ENCODE assay signal across 9 cellular contexts in genomic region chr9:121359358-121360294, GRCh38. TPM values are rescaled to one million over a fixed set of nuclear protein-coding genes. Genes with fewer than 3 reads are reported as not detected.
DNase-seq lines count a peak whose midpoint lies in the region; ATAC-seq, FAIRE-seq and TF ChIP-seq lines count a peak whose summit lies in the region.
"Had no signal": no experiment of that assay in that cellular context is flagged by ENCODE, and none has a peak within 500 bp of the region (broad histone marks: within the 10 kb centered on the region; RNA-seq: fewer than 3 reads in every experiment).

No MANE protein-coding gene starts in this region.

- TF ChIP-seq RAD21 in GM12878 (IDR thresholded peaks at IDR 0.05; ENCODE audit: insufficient read depth, low read depth, low read length), result no peak

- no peak for TF ChIP-seq CTCF in GM12878 (IDR thresholded peaks at IDR 0.05 in 2 of 3, conservative IDR thresholded peaks at IDR 0.05 in 1 of 3; ENCODE audit: control insufficient read depth in 2 of 3, extremely low read depth in 1 of 3, insufficient read depth in 1 of 3, low read depth in 3 of 3, low read length in 3 of 3)

- H3K79me2 ChIP-seq in GM12878 (ENCODE audit: control insufficient read depth, insufficient read depth, low read length), result no peaks in the 10 kb centered on the region; the same call in 1 of the 2 replicates

- no peak overlapping the region for H3K27ac ChIP-seq in BLaER1
- peak overlapping the region; percentile 66 for H3K27ac ChIP-seq in GM12878 (ENCODE audit: control insufficient read depth, insufficient read depth)
- no peak overlapping the region for H3K27ac ChIP-seq in neuronal stem cell (replicated peaks; ENCODE audit: low read length)

- H2AK5ac ChIP-seq in neuronal stem cell (ENCODE audit: low read depth, low read length), result no peak overlapping the region

- intact Hi-C loops in GM12878 (cut with micrococcal nuclease; ENCODE audit: unreplicated experiment), result no loop called here

- H4K20me1 ChIP-seq in BLaER1 (no peaks in the 10 kb centered on the region), GM12878 (ENCODE audit: control insufficient read depth, insufficient read depth) (no peaks in the 10 kb centered on the region)

- H3K9me3 ChIP-seq in BLaER1 (no peaks in the 10 kb centered on the region), GM12878 (replicated peaks; ENCODE audit: control insufficient read depth, insufficient read depth, low read length) (no peaks in the 10 kb centered on the region; the same call in 2 of the 3 replicates), neuronal stem cell (replicated peaks in 1 of 2; ENCODE audit: control insufficient read depth in 2 of 2, insufficient read depth in 1 of 2, low read depth in 1 of 2, low read length in 2 of 2) (no peaks in the 10 kb centered on the region)

- H2BK12ac ChIP-seq in neuronal stem cell (ENCODE audit: low read length), result no peak overlapping the region

- H3K9ac ChIP-seq in BLaER1 (no peak overlapping the region), GM12878 (ENCODE audit: control insufficient read depth, insufficient read depth, low read length) (no peak overlapping the region), neuronal stem cell (ENCODE audit: low read depth, low read length, poor library complexity) (no peak overlapping the region)

- H4K91ac ChIP-seq in neuronal stem cell (ENCODE audit: low read depth, low read length, poor library complexity), result no peak overlapping the region

- peak; percentile 16 for ATAC-seq in HG03432 (IDR thresholded peaks at IDR 0.05; ENCODE audit: unreplicated experiment)
- ATAC-seq in GM12878, result peak; percentile 50
- ATAC-seq in GM18867 (IDR thresholded peaks at IDR 0.05; ENCODE audit: unreplicated experiment), result no peak

- TF ChIP-seq POLR2A in GM12878 (IDR thresholded peaks at IDR 0.05; ENCODE audit: low read depth, low read length), result no peak

- FAIRE-seq in GM12878 (lab: Jason Lieb, UNC) (no peak), GM19239 (lab: Jason Lieb, UNC) (no peak)

- SMC1A ChIA-PET in GM12878 (lab: Charles Lee; ENCODE audit: uncharacterized antibody, unreplicated experiment), result interaction anchor here (1.6 kb wide), 1 partner anchor 14 kb away, joined by 3 read pairs; no protein-coding TSS in a partner anchor

- CTCF ChIA-PET in GM12878 (lab: Yijun Ruan, JAX), result interaction anchor here (1.0 to 3.3 kb wide), 4 partner anchors 10 to 40 kb away, joined by 3 to 16 read pairs (median 6); no protein-coding TSS in a partner anchor

- peak overlapping the region; percentile 2 for H3K4me2 ChIP-seq in BLaER1
- peak overlapping the region; percentile 89; the same call in 1 of the 2 replicates for H3K4me2 ChIP-seq in GM12878 (ENCODE audit: control insufficient read depth, insufficient read depth)
- no peak overlapping the region for H3K4me2 ChIP-seq in neuronal stem cell (ENCODE audit: insufficient read depth, low read length, poor library complexity, severe bottlenecking)

- no peak overlapping the region for H3K23ac ChIP-seq in neuronal stem cell (ENCODE audit: low read depth, low read length, poor library complexity)

- no peak for TF ChIP-seq EP300 in GM12878 (IDR thresholded peaks at IDR 0.05; ENCODE audit: borderline replicate concordance in 1 of 2, control insufficient read depth in 1 of 2, low read depth in 2 of 2, low read length in 2 of 2)

- in situ Hi-C loops in GM12878 (cut with MboI), result no loop called here

- H3K18ac ChIP-seq in neuronal stem cell (ENCODE audit: low read length), result no peak overlapping the region

- RAD21 ChIA-PET in GM12878 (lab: Charles Lee; ENCODE audit: unreplicated experiment), result no interaction called here

- BruUV-seq in GM12878 (replicated peaks; lab: Mats Ljungman, UMichigan), result no TSS peak

- POLR2A ChIA-PET in GM12878 (lab: Charles Lee), result interaction anchor here (1.0 kb wide), 1 partner anchor 9 kb away, joined by 3 read pairs; no protein-coding TSS in a partner anchor

- H3K27me3 ChIP-seq in BLaER1 (no peaks in the 10 kb centered on the region), GM12878 (replicated peaks in 1 of 2; ENCODE audit: control insufficient read depth in 2 of 2, insufficient read depth in 2 of 2, low read length in 1 of 2) (no peaks in the 10 kb centered on the region), neuronal stem cell (ENCODE audit: control insufficient read depth in 3 of 3, insufficient read depth in 3 of 3, low read depth in 1 of 3, low read length in 3 of 3) (no peaks in the 10 kb centered on the region)

- no peak overlapping the region for H2BK5ac ChIP-seq in neuronal stem cell (ENCODE audit: low read length)

- no peak overlapping the region for H4K8ac ChIP-seq in neuronal stem cell (ENCODE audit: low read depth, low read length)

- no peak overlapping the region for H3K4ac ChIP-seq in neuronal stem cell (ENCODE audit: low read length)

- 97% methylated on average over 3 of the region's 3 CpGs for WGBS in GM12878 (ENCODE audit: insufficient coverage, insufficient replicate concordance, low lambda C conversion rate, missing lambda C conversion rate)
- no CpG with 5 or more reads among the region's 3 CpGs for WGBS in neuronal stem cell (ENCODE audit: extremely low coverage in 2 of 2, insufficient read length in 2 of 2, insufficient replicate concordance in 1 of 2), 2 donors

- no peak overlapping the region for H3K14ac ChIP-seq in neuronal stem cell (ENCODE audit: low read length)

- no peak overlapping the region for H2BK120ac ChIP-seq in neuronal stem cell (ENCODE audit: low read depth, low read length)

- H3K79me1 ChIP-seq in neuronal stem cell (ENCODE audit: low read depth, low read length), result no peaks in the 10 kb centered on the region

- H2AFZ ChIP-seq in GM12878 (ENCODE audit: control insufficient read depth, low read depth, low read length) (no peak overlapping the region), neuronal stem cell (ENCODE audit: low read length) (no peak overlapping the region)

- H3K4me3 ChIP-seq in BLaER1 (no peak overlapping the region), GM12878 (peak overlapping the region; percentile 31; the same call in 1 of the 2 replicates), neuronal stem cell (ENCODE audit: low read length in 2 of 2) (no peak overlapping the region)

- no peak overlapping the region for H2BK15ac ChIP-seq in neuronal stem cell (ENCODE audit: low read length)

- H3K4me1 ChIP-seq in BLaER1 (peaks cover 24% of the 10 kb centered on the region), GM12878 (ENCODE audit: control insufficient read depth, insufficient read depth, low read length) (peaks cover 15% of the 10 kb centered on the region), neuronal stem cell (ENCODE audit: control insufficient read depth in 2 of 2, insufficient read depth in 1 of 2, low read depth in 1 of 2, low read length in 2 of 2) (peaks cover 2 to 3% of the 10 kb centered on the region in 2 donors)

- no peaks in the 10 kb centered on the region for H3K36me3 ChIP-seq in BLaER1
- no peaks in the 10 kb centered on the region for H3K36me3 ChIP-seq in GM12878 (ENCODE audit: control insufficient read depth in 2 of 2, insufficient read depth in 2 of 2, low read length in 1 of 2)
- peaks cover 0 to 2% of the 10 kb centered on the region in 2 donors for H3K36me3 ChIP-seq in neuronal stem cell (replicated peaks in 1 of 2; ENCODE audit: control insufficient read depth in 2 of 2, insufficient read depth in 2 of 2, low read length in 2 of 2)

- DNase-seq in GM12878 (ENCODE audit: low read depth, low spot score) (no peak), myocyte (ENCODE audit: low read depth) (peak; percentile 82), GM19239 (ENCODE audit: insufficient read length, low spot score) (no peak), neuronal stem cell (ENCODE audit: low spot score) (no peak)
- no peak for DNase-seq in activated CD8-positive, alpha-beta memory T cell treated with anti-CD3 and anti-CD28 coated beads, Interleukin-2, amount 50 U/mL, for 4 hours
- DNase-seq: left colon had no signal

TF ChIP-seq in GM12878, 131 proteins besides CTCF, POLR2A, EP300 and RAD21 (continues in another document):
- TF ChIP-seq LARP7 (IDR thresholded peaks at IDR 0.05), result no peak
- no peak for TF ChIP-seq NR2F1 (conservative IDR thresholded peaks at IDR 0.05)
- TF ChIP-seq, protein P1, sequence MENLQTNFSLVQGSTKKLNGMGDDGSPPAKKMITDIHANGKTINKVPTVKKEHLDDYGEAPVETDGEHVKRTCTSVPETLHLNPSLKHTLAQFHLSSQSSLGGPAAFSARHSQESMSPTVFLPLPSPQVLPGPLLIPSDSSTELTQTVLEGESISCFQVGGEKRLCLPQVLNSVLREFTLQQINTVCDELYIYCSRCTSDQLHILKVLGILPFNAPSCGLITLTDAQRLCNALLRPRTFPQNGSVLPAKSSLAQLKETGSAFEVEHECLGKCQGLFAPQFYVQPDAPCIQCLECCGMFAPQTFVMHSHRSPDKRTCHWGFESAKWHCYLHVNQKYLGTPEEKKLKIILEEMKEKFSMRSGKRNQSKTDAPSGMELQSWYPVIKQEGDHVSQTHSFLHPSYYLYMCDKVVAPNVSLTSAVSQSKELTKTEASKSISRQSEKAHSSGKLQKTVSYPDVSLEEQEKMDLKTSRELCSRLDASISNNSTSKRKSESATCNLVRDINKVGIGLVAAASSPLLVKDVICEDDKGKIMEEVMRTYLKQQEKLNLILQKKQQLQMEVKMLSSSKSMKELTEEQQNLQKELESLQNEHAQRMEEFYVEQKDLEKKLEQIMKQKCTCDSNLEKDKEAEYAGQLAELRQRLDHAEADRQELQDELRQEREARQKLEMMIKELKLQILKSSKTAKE (IDR thresholded peaks at IDR 0.05; ENCODE audit: low read depth, poor library complexity, severe bottlenecking), result no peak
- TF ChIP-seq MYB (IDR thresholded peaks at IDR 0.05; ENCODE audit: borderline replicate concordance, low read depth, low read length), result no peak
- no peak for TF ChIP-seq BACH1 (IDR thresholded peaks at IDR 0.05; ENCODE audit: borderline replicate concordance)

RNA-seq across cellular contexts. Expression of gene STOM, which starts 10.4 kb away (rescaled TPM):
- total RNA-seq in GM12878 (2013; cell fraction: nucleolus; rRNA removed), result 18.3 and 21.1 TPM in 2 replicates
- 36.0 and 43.0 TPM in 2 replicates for total RNA-seq in GM12878 (2014; rRNA removed)
- 45.0 and 45.4 TPM in 2 replicates for total RNA-seq in GM12878 (2014; rRNA removed; fragmentation: Illumina TruSeq; extraction: Trizol)
- 47.4 and 49.8 TPM in 2 replicates for total RNA-seq in GM12878 (2021)
- polyA plus RNA-seq in GM12878 (2011; ENCODE audit: low read depth), result 25.0 TPM
- polyA plus RNA-seq in GM12878 (2011; rRNA removed), result 6.7 and 7.6 TPM in 2 replicates
- 3.5 and 4.1 TPM in 2 replicates for polyA plus RNA-seq in GM12878 (2011; cell fraction: cytosol; rRNA removed)
- 1.1 and 1.3 TPM in 2 replicates for polyA plus RNA-seq in GM12878 (2011; cell fraction: nucleus; rRNA removed)
- polyA plus RNA-seq in GM12878 (2012), result 19.0 and 20.2 TPM in 2 replicates
- polyA plus RNA-seq in GM12878 (2014; fragmentation: Illumina TruSeq; extraction: Trizol), result 41.2 and 50.9 TPM in 2 replicates
- 10 to 100 TPM; 20.6 to 34.5 TPM for polyA plus RNA-seq in GM12878 (2014; fragmentation: Nextera tagmentation; extraction: Ambion mirVana)
- polyA plus RNA-seq in GM12878 (2014; rRNA removed), result 33.2 and 38.3 TPM in 2 replicates
- 10 to 100 TPM; 42.6 to 44.0 TPM for polyA plus RNA-seq in GM12878 (2016; fragmentation: Nextera tagmentation; extraction: Ambion mirVana)
- 1.9 and 3.0 TPM in 2 replicates for polyA minus RNA-seq in GM12878 (2011; rRNA and poly(A)+ RNA removed)
- 2.0 and 3.7 TPM in 2 replicates for polyA minus RNA-seq in GM12878 (2011; cell fraction: cytosol; rRNA and poly(A)+ RNA removed)
- 0.48 and 1.3 TPM in 2 replicates for polyA minus RNA-seq in GM12878 (2011; cell fraction: nucleus; rRNA and poly(A)+ RNA removed)
- total RNA-seq in myocyte, result 30.3 and 31.3 TPM in 2 replicates
- 28.6 TPM for polyA plus RNA-seq in myocyte (2012)
- polyA plus RNA-seq in neuronal stem cell (2013, experiment 1 of 2), result 29.9 TPM
- polyA plus RNA-seq in neuronal stem cell (2013, experiment 2 of 2), result 33.0 TPM
